ENCODE assay signal across 10 cellular contexts in the genomic region with DNA sequence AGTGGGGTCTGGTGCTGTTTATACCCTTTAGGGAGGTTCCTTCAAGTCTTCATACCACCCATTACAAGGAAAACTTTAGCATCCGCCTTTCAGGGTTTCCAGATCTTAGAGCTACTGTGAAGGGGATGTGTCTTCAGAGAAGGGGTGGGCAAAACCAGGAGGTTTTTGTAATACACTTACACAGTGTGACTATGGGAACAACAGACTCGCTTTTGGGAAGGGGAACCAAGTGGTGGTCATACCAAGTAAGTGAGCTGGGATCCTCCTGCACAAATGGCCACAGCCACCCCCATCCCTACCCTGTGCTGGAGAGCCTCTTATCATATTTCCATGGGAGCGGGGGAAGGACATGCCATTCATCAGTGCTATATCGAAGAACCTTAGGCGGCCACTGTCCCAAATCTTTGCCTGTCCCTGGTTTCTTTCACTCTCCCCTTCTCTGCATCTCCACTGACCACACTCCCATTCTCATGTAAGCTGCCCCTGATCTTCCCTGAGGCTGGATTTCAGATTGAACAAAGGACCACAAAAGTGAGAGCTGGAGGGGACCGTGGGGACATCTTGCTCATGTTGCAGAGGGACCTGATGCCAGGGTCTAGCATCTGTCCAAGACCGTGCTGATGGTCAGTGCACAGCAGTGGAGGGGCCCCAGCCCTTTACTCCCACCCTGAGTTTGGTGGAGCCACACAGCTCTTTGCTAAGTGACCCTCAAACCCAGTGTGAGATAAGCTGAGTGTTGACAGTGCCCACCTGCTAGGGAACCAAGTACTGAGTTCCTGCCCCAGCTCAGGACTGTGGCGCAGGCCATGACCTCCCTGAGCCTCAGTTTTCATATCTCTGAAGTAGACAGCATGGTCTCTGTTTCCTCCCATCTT. TPM values are rescaled to one million over a fixed set of nuclear protein-coding genes. Genes with fewer than 3 reads are reported as not detected.
DNase-seq lines count a peak whose midpoint lies in the region; ATAC-seq lines count a peak whose summit lies in the region.
"Had no signal": no experiment of that assay in that cellular context is flagged by ENCODE, and none has a peak within 500 bp of the region (broad histone marks: within the 10 kb centered on the region; RNA-seq: fewer than 3 reads in every experiment).

No MANE protein-coding gene starts in this region.

- no peaks in the 10 kb centered on the region for H3K9me3 Mint-ChIP-seq in activated CD4-positive, alpha-beta T cell treated with anti-CD3 and anti-CD28 coated beads for 36 hours (ENCODE audit: low read depth)
- H3K9me3 Mint-ChIP-seq in activated CD4-positive, alpha-beta memory T cell treated with anti-CD3 and anti-CD28 coated beads, Interleukin-2, amount 10 ng/mL, durations not matched to agents 7 days and 5 days, result no peaks in the 10 kb centered on the region
- H3K9me3 Mint-ChIP-seq: mesothelial cell of epicardium had no signal

- H3K27me3 Mint-ChIP-seq in activated CD4-positive, alpha-beta T cell treated with anti-CD3 and anti-CD28 coated beads for 36 hours, result no peaks in the 10 kb centered on the region
- no peaks in the 10 kb centered on the region for H3K27me3 Mint-ChIP-seq in activated CD4-positive, alpha-beta memory T cell treated with anti-CD3 and anti-CD28 coated beads, Interleukin-2, amount 10 ng/mL, durations not matched to agents 7 days and 5 days

- no peak for ATAC-seq in activated CD4-positive, alpha-beta T cell treated with anti-CD3 and anti-CD28 coated beads for 36 hours
- ATAC-seq in stimulated activated naive CD8-positive, alpha-beta T cell treated with anti-CD3 and anti-CD28 coated beads, Interleukin-15, Interleukin-2, amounts not matched to agents 100 U/mL and 50 U/mL, for 24 hours, result no peak

- POLR2A ChIA-PET in activated CD4-positive, alpha-beta T cell treated with anti-CD3 and anti-CD28 coated beads for 36 hours (lab: Charles Lee), result interaction anchor here (0.6 to 2.1 kb wide), 5 partner anchors 9 to 573 kb away, joined by 3 to 11 read pairs (median 3); no protein-coding TSS in a partner anchor
- POLR2A ChIA-PET in activated CD4-positive, alpha-beta memory T cell treated with anti-CD3 and anti-CD28 coated beads, Interleukin-2, amount 10 ng/mL, durations not matched to agents 7 days and 5 days (lab: Charles Lee), result interaction anchor here (0.5 to 8.3 kb wide), 25 partner anchors 8 to 1269 kb away, joined by 3 to 484 read pairs (median 5); partner anchors contain the start of gene DAD1

- intact Hi-C loops in activated CD4-positive, alpha-beta T cell treated with anti-CD3 and anti-CD28 coated beads for 36 hours (cut with DNase I, micrococcal nuclease), result loop anchor here (1.0 to 5.0 kb wide), 6 partner anchors 9 to 815 kb away; no protein-coding TSS in a partner anchor
- intact Hi-C loops in posterior cingulate gyrus (cut with DNase I), result no loop called here

- DNase-seq in activated CD4-positive, alpha-beta T cell treated with anti-CD3 and anti-CD28 coated beads for 36 hours, result no peak
- no peak for DNase-seq in activated CD4-positive, alpha-beta T cell treated with anti-CD3 and anti-CD28 coated beads, Interleukin-2, amount 50 U/mL, for 48 hours
- no peak for DNase-seq in activated CD4-positive, alpha-beta memory T cell treated with anti-CD3 and anti-CD28 coated beads, Interleukin-2, amount 10 ng/mL, durations not matched to agents 7 days and 5 days
- no peak for DNase-seq in epithelial cell of prostate (ENCODE audit: low read depth, low spot score)
- peak; percentile 17 for DNase-seq in stimulated activated naive CD8-positive, alpha-beta T cell treated with anti-CD3 and anti-CD28 coated beads, Interleukin-15, Interleukin-2, amounts not matched to agents 100 U/mL and 50 U/mL, for 24 hours
- no peak for DNase-seq in stimulated activated CD4-positive, alpha-beta T cell treated with anti-CD3 and anti-CD28 coated beads, Interleukin-15, amount 100 ng/mL, for 24 hours
- DNase-seq in SKM-1 treated with dmso at 0.1 percent for 144 hours (lab: John Stamatoyannopoulos, UW; ENCODE audit: unreplicated experiment), result no peak
- no peak for DNase-seq in posterior cingulate gyrus
- DNase-seq: NCI-H510A had no signal

- H3K27ac ChIP-seq in epithelial cell of prostate, result peak overlapping the region; percentile 43

- H3K36me3 Mint-ChIP-seq in activated CD4-positive, alpha-beta T cell treated with anti-CD3 and anti-CD28 coated beads for 36 hours (ENCODE audit: low read depth), result peaks cover 96% of the 10 kb centered on the region
- H3K36me3 Mint-ChIP-seq in activated CD4-positive, alpha-beta memory T cell treated with anti-CD3 and anti-CD28 coated beads, Interleukin-2, amount 10 ng/mL, durations not matched to agents 7 days and 5 days (ENCODE audit: low read depth), result peaks cover 95% of the 10 kb centered on the region
- H3K36me3 Mint-ChIP-seq: mesothelial cell of epicardium had no signal

- peaks cover 95% of the 10 kb centered on the region for H3K4me1 Mint-ChIP-seq in activated CD4-positive, alpha-beta T cell treated with anti-CD3 and anti-CD28 coated beads for 36 hours
- H3K4me1 Mint-ChIP-seq in activated CD4-positive, alpha-beta memory T cell treated with anti-CD3 and anti-CD28 coated beads, Interleukin-2, amount 10 ng/mL, durations not matched to agents 7 days and 5 days, result peaks cover 95% of the 10 kb centered on the region

- CTCF ChIA-PET in activated CD4-positive, alpha-beta T cell treated with anti-CD3 and anti-CD28 coated beads for 36 hours (lab: Charles Lee), result interaction anchor here (0.6 to 4.8 kb wide), 11 partner anchors 9 to 686 kb away, joined by 3 to 38 read pairs (median 4); no protein-coding TSS in a partner anchor
- CTCF ChIA-PET in activated CD4-positive, alpha-beta memory T cell treated with anti-CD3 and anti-CD28 coated beads, Interleukin-2, amount 10 ng/mL, durations not matched to agents 7 days and 5 days (lab: Charles Lee), result interaction anchor here (1.4 to 7.0 kb wide), 5 partner anchors 12 to 33 kb away, joined by 3 to 55 read pairs (median 13); no protein-coding TSS in a partner anchor

- H3K27ac Mint-ChIP-seq in activated CD4-positive, alpha-beta T cell treated with anti-CD3 and anti-CD28 coated beads for 36 hours, result peak overlapping the region; percentile 99
- peak overlapping the region; percentile 87 for H3K27ac Mint-ChIP-seq in activated CD4-positive, alpha-beta memory T cell treated with anti-CD3 and anti-CD28 coated beads, Interleukin-2, amount 10 ng/mL, durations not matched to agents 7 days and 5 days

- H3K4me3 Mint-ChIP-seq in activated CD4-positive, alpha-beta T cell treated with anti-CD3 and anti-CD28 coated beads for 36 hours, result peak overlapping the region; percentile 84
- H3K4me3 Mint-ChIP-seq in activated CD4-positive, alpha-beta memory T cell treated with anti-CD3 and anti-CD28 coated beads, Interleukin-2, amount 10 ng/mL, durations not matched to agents 7 days and 5 days, result peak overlapping the region; percentile 69
- H3K4me3 Mint-ChIP-seq: mesothelial cell of epicardium had no signal

RNA-seq across cellular contexts. Expression of gene DAD1, which starts 51.4 kb away (rescaled TPM):
- 100 to 1,000 TPM; 265 to 302 TPM for total RNA-seq in activated CD4-positive, alpha-beta T cell treated with anti-CD3 and anti-CD28 coated beads for 36 hours
- total RNA-seq in activated CD4-positive, alpha-beta memory T cell treated with anti-CD3 and anti-CD28 coated beads, Interleukin-2, amount 10 ng/mL, durations not matched to agents 7 days and 5 days, result 100 to 1,000 TPM; 160 to 167 TPM
